Comparison of ENCODE assay signal across 8 cellular contexts in the genomic region with DNA sequence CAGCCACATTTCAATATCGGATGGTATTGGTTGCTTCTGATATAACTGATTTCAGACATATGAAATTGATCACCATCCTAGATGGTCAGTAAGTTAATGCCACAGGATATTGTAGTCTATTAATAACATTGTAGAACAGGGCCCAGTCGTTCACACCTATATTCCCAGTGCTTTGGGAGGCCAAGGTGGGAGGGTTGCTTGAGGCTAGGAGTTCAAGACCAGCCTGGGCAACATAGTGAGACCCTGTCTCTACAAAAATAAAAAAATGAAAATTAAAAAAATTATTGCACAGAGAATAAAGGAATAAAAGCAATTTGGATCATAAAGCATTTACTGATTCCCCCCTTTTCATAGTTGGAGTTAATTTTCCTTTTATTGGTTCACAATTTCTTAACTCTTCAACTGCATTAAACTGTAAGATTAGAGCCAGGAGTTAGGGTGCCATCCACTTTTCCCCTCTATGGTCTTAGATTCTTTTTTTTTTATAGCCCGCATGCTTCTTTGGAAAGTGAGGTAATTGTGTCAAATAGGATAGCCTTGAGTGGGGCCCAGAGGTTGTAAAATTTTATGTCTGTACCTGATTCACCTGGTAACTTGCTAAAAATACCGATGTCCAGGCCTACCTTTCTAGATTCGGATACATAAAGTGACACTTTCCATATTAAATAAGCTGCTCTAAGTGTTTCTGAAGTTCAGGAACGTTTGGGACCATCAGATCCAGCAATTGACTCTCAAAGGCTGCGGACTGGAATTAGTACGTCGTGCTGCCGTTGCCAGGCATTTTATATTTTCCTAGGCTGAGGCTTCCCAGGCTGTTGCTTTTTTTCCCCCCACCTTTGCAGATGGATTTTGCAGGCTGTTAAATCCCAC. TPM values are rescaled to one million over a fixed set of nuclear protein-coding genes. Genes with fewer than 3 reads are reported as not detected.
DNase-seq lines count a peak whose midpoint lies in the region; ATAC-seq and TF ChIP-seq lines count a peak whose summit lies in the region.

No MANE protein-coding gene starts in this region.

- intact Hi-C loops in esophagus squamous epithelium (cut with DNase I) (no loop called here), psoas muscle (cut with DNase I) (no loop called here)

- TF ChIP-seq CTCF in GM12875 (IDR thresholded peaks at IDR 0.05; ENCODE audit: borderline replicate concordance, insufficient read depth, low read depth, low read length) (no peak), Peyer's patch (IDR thresholded peaks at IDR 0.05) (no peak), esophagus squamous epithelium (IDR thresholded peaks at IDR 0.05) (no peak), psoas muscle (IDR thresholded peaks at IDR 0.05) (no peak)

- H3K27me3 ChIP-seq in Peyer's patch (no peaks in the 10 kb centered on the region), esophagus squamous epithelium (no peaks in the 10 kb centered on the region), psoas muscle (ENCODE audit: insufficient read depth in 3 of 3, low read length in 2 of 3) (no peaks in the 10 kb centered on the region)

- no peak for DNase-seq in Peyer's patch
- DNase-seq in esophagus squamous epithelium (lab: John Stamatoyannopoulos, UW) = no peak
- DNase-seq in psoas muscle = no peak
- no peak for DNase-seq in amygdala (lab: John Stamatoyannopoulos, UW)
- no peak for DNase-seq in erythroblast (lab: John Stamatoyannopoulos, UW)
- DNase-seq in NOMO-1 treated with dmso at 0.1 percent for 144 hours (lab: John Stamatoyannopoulos, UW; ENCODE audit: unreplicated experiment) = no peak

- H3K27ac ChIP-seq in Peyer's patch (peak overlapping the region; percentile 87 to 89 (median 87)), esophagus squamous epithelium (peak overlapping the region; percentile 88 to 96 (median 93)), psoas muscle (peak overlapping the region; percentile 90)

- 18 to 28% methylated on average over 10 of the region's 10 CpGs for WGBS in esophagus squamous epithelium, 2 donors
- WGBS in psoas muscle, 3 donors = 17 to 24% (median 18%) methylated on average over 10 of the region's 10 CpGs

- TF ChIP-seq POLR2A in Peyer's patch (IDR thresholded peaks at IDR 0.05) (no peak), esophagus squamous epithelium (IDR thresholded peaks at IDR 0.05) (no peak), erythroblast (IDR thresholded peaks at IDR 0.05; ENCODE audit: low read length) (no peak)

- H3K36me3 ChIP-seq in Peyer's patch (no peaks in the 10 kb centered on the region), esophagus squamous epithelium (no peaks in the 10 kb centered on the region), psoas muscle (ENCODE audit: insufficient read depth in 1 of 2, low read depth in 1 of 2) (no peaks in the 10 kb centered on the region)

- H3K9me3 ChIP-seq in Peyer's patch = no peaks in the 10 kb centered on the region
- no peaks in the 10 kb centered on the region for H3K9me3 ChIP-seq in esophagus squamous epithelium
- no peaks in the 10 kb centered on the region for H3K9me3 ChIP-seq in psoas muscle

- H3K4me1 ChIP-seq in Peyer's patch = peaks cover 0 to 20% (median 0%) of the 10 kb centered on the region in 4 donors
- H3K4me1 ChIP-seq in esophagus squamous epithelium = peaks cover 0 to 48% (median 7%) of the 10 kb centered on the region in 3 donors
- H3K4me1 ChIP-seq in psoas muscle = peaks cover 6% of the 10 kb centered on the region

- ATAC-seq in psoas muscle = no peak
- ATAC-seq in HG03039 (IDR thresholded peaks at IDR 0.05; ENCODE audit: unreplicated experiment) = no peak

- H3K4me3 ChIP-seq in GM12875 (ENCODE audit: low read depth, low read length) = peak overlapping the region; percentile 73
- peak overlapping the region; percentile 77 to 81 (median 78) for H3K4me3 ChIP-seq in Peyer's patch
- H3K4me3 ChIP-seq in esophagus squamous epithelium = peak overlapping the region; percentile 62 to 77 (median 72)
- H3K4me3 ChIP-seq in psoas muscle = peak overlapping the region; percentile 79

RNA-seq across cellular contexts. Expression of a gene that starts 24.7 kb away (rescaled TPM):
- total RNA-seq in Peyer's patch (10 to 100 TPM in 3 of 4 donors, 1 to 10 TPM in 1; 7.4 to 50.3 (median 14.3) TPM), esophagus squamous epithelium (10 to 100 TPM; 43.3 to 78.4 (median 68.4) TPM), psoas muscle (10 to 100 TPM; 19.3 to 32.3 (median 25.6) TPM)
- polyA plus RNA-seq in psoas muscle = 10 to 100 TPM; 17.8 to 28.6 (median 22.0) TPM

RNA-seq across cellular contexts. Expression of a gene that starts 25.1 kb away (rescaled TPM):
- total RNA-seq in Peyer's patch (10 to 100 TPM; 17.5 to 23.2 (median 22.0) TPM), esophagus squamous epithelium (10 to 100 TPM; 23.0 to 26.1 (median 24.3) TPM), psoas muscle (10 to 100 TPM; 19.6 to 25.6 (median 20.9) TPM)
- 10 to 100 TPM in 2 of 3 donors, 1 to 10 TPM in 1; 9.5 to 26.9 (median 14.5) TPM for polyA plus RNA-seq in psoas muscle
